In genomic region chr6:4134841-4135664, GRCh38 we compare ENCODE assay signal across 1 cellular context.
TF ChIP-seq lines count a peak whose summit lies in the region.

Gene ECI2 (minus strand): TSS chr6:4135575. CDS start chr6:4135560, 15 bp downstream.

TF ChIP-seq in HepG2, 621 proteins besides CTCF, POLR2A, EP300 and RAD21 (continued from another document and continues in another):
- TF ChIP-seq LBX2 (CRISPR knock-in tag; IDR thresholded peaks at IDR 0.05; ENCODE audit: borderline replicate concordance) (0 out of 2 replicates have a peak, but pooled peaks have one; percentile 38), NFE2L2 (IDR thresholded peaks at IDR 0.05; ENCODE audit: low read length) (no peak), ZNF564 (CRISPR knock-in tag; IDR thresholded peaks at IDR 0.05) (peak; percentile 73; the same call in 1 of the 2 replicates), ATF4 (CRISPR knock-in tag; IDR thresholded peaks at IDR 0.05) (no peak; a peak in 1 of 4 replicates), ZC3H4 (CRISPR knock-in tag; IDR thresholded peaks at IDR 0.05; ENCODE audit: borderline replicate concordance) (0 out of 2 replicates have a peak, but pooled peaks have one; percentile 22), ZBTB7B (CRISPR knock-in tag; IDR thresholded peaks at IDR 0.05) (peak; percentile 61; the same call in 1 of the 2 replicates), PAXIP1 (CRISPR knock-in tag; conservative IDR thresholded peaks at IDR 0.05) (peak; percentile 47; the same call in 1 of the 2 replicates), ARID4A (CRISPR knock-in tag; IDR thresholded peaks at IDR 0.05; ENCODE audit: borderline replicate concordance) (peak; percentile 75), SMAD9 (CRISPR knock-in tag; IDR thresholded peaks at IDR 0.05) (0 out of 2 replicates have a peak, but pooled peaks have one; percentile 89), NR2C2 (CRISPR knock-in tag; IDR thresholded peaks at IDR 0.05; ENCODE audit: borderline replicate concordance) (peak; percentile 69), ZBTB49 (CRISPR knock-in tag; IDR thresholded peaks at IDR 0.05; ENCODE audit: borderline replicate concordance) (no peak), ZXDC (CRISPR knock-in tag; IDR thresholded peaks at IDR 0.05) (no peak), ISX (CRISPR knock-in tag; conservative IDR thresholded peaks at IDR 0.05) (no peak; the same call in 1 of the 2 replicates), SUZ12 (IDR thresholded peaks at IDR 0.05; ENCODE audit: low read depth, low read length) (no peak), KDM3A (CRISPR knock-in tag; IDR thresholded peaks at IDR 0.05; ENCODE audit: low read depth) (peak; percentile 57), ARID5B (CRISPR knock-in tag; IDR thresholded peaks at IDR 0.05) (peak; percentile 55; the same call in 1 of the 2 replicates), ELK4 (CRISPR knock-in tag; IDR thresholded peaks at IDR 0.05; ENCODE audit: borderline replicate concordance) (no peak), ZNF160 (CRISPR knock-in tag; IDR thresholded peaks at IDR 0.05) (no peak), SRY (CRISPR knock-in tag; IDR thresholded peaks at IDR 0.05) (peak; percentile 98), TEF (CRISPR knock-in tag; IDR thresholded peaks at IDR 0.05) (peak; percentile 18; the same call in 1 of the 2 replicates), FOXP4 (CRISPR knock-in tag; IDR thresholded peaks at IDR 0.05) (peak; percentile 40; the same call in 1 of the 2 replicates), SP4 (CRISPR knock-in tag; IDR thresholded peaks at IDR 0.05) (peak; percentile 79), FOXA3 (CRISPR knock-in tag; IDR thresholded peaks at IDR 0.05) (no peak), KMT2B (CRISPR knock-in tag; IDR thresholded peaks at IDR 0.05) (no peak), IRF1 (CRISPR knock-in tag; IDR thresholded peaks at IDR 0.05; ENCODE audit: low read depth) (0 out of 2 replicates have a peak, but pooled peaks have one; percentile 28), MTA1 (CRISPR knock-in tag; IDR thresholded peaks at IDR 0.05; ENCODE audit: borderline replicate concordance) (peak; percentile 61; the same call in 1 of the 2 replicates)
